ENCODE assay signal across 1 cellular context in the genomic region with DNA sequence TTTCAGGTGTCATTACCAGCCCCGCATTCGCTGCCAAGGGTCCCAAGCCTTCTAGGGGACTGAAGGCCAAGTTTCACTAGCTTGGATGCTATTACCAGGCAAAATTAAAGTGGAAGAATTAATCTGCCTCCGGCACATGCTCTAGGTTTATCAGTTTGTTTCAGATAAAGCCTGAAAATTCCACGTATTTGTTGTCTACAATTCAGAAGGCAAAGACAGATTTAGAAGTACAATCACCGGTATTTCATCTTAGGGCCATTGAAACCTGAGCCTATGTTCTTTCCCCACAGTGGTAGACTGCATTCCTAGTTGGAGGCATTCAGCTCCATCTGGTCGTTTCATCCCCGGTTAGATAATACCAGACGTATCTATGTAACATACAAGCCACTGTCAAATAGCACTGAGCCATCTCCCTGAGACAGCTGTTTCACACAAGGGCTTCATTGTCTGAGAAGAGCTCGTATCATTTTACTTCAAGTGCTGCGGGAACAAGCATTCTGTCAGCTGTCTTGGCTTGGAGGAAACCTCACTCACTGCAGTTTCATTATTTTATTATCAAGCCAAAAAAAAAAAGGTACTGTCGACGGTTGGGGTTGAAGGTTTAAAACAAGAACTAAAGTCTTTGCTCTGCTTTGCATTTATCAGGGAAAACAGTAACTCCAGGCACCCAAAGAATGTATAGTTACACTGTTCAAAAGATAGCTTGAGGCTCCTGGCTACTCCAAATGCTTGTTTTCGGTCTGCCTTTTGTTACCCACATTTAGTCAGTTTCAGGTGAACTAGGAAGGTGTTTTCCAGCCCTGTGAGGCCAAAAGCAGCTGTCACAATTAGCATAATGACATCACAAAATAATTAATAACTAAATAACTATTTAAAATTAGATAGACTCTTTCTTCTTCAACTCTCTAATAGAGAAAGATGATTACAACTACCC.
TF ChIP-seq lines count a peak whose summit lies in the region.

No MANE protein-coding gene starts in this region.

TF ChIP-seq in K562, 482 proteins besides CTCF, POLR2A, EP300 and RAD21 (continued from another document and continues in another):
- TF ChIP-seq SP1 (CRISPR knock-in tag; IDR thresholded peaks at IDR 0.05) (peak; percentile 61; the same call in 1 of the 2 replicates), SOX6 (IDR thresholded peaks at IDR 0.05) (peak; percentile 97), ZNF699 (CRISPR knock-in tag; IDR thresholded peaks at IDR 0.05; ENCODE audit: insufficient replicate concordance) (no peak), ZSCAN29 (IDR thresholded peaks at IDR 0.05) (no peak), RFX1 (IDR thresholded peaks at IDR 0.05) (no peak), KAT2B (IDR thresholded peaks at IDR 0.05; ENCODE audit: low read depth, low read length) (no peak), SMARCB1 (IDR thresholded peaks at IDR 0.05; ENCODE audit: insufficient read length, low read depth) (no peak), GTF2E2 (tag; IDR thresholded peaks at IDR 0.05) (no peak), MEIS2 (IDR thresholded peaks at IDR 0.05; ENCODE audit: partially characterized antibody) (peak; percentile 81), PTRF (tag; IDR thresholded peaks at IDR 0.05) (no peak), ZNF408 (CRISPR knock-in tag; IDR thresholded peaks at IDR 0.05; ENCODE audit: low read depth) (no peak), MEF2A (IDR thresholded peaks at IDR 0.05; ENCODE audit: control insufficient read depth, low read depth, low read length) (no peak), NUFIP1 (IDR thresholded peaks at IDR 0.05; ENCODE audit: partially characterized antibody) (no peak), HDAC8 (tag; IDR thresholded peaks at IDR 0.05) (no peak), FOXP1 (CRISPR knock-in tag; IDR thresholded peaks at IDR 0.05) (no peak), POLR3A (IDR thresholded peaks at IDR 0.05; ENCODE audit: borderline replicate concordance, extremely low read depth, insufficient read depth, insufficient read length) (no peak), LARP7 (IDR thresholded peaks at IDR 0.05) (no peak), ILF3 (IDR thresholded peaks at IDR 0.05; ENCODE audit: borderline replicate concordance) (no peak), PCBP1 (IDR thresholded peaks at IDR 0.05; ENCODE audit: low read depth, low read length, poor library complexity, severe bottlenecking) (no peak), SMAD3 (CRISPR knock-in tag; conservative IDR thresholded peaks at IDR 0.05) (no peak), MXI1 (IDR thresholded peaks at IDR 0.05; ENCODE audit: low read depth, low read length) (no peak), ZNF445 (CRISPR knock-in tag; IDR thresholded peaks at IDR 0.05; ENCODE audit: low read depth) (no peak), NFYB (IDR thresholded peaks at IDR 0.05; ENCODE audit: extremely low read depth, insufficient read length) (no peak), ZNF507 (tag; conservative IDR thresholded peaks at IDR 0.05) (no peak), ZNF444 (CRISPR knock-in tag; IDR thresholded peaks at IDR 0.05) (no peak), COPS2 (conservative IDR thresholded peaks at IDR 0.05) (no peak), ZNF77 (CRISPR knock-in tag; IDR thresholded peaks at IDR 0.05) (no peak), SMAD4 (CRISPR knock-in tag; conservative IDR thresholded peaks at IDR 0.05) (peak; percentile 95), YBX1 (IDR thresholded peaks at IDR 0.05) (no peak), EP400 (IDR thresholded peaks at IDR 0.05) (no peak), ZNF184 (CRISPR knock-in tag; IDR thresholded peaks at IDR 0.05) (no peak), SMARCA5 (IDR thresholded peaks at IDR 0.05) (no peak), HNRNPH1 (optimal IDR thresholded peaks at IDR 0.05; ENCODE audit: low read depth, low read length) (no peak), ESRRA (IDR thresholded peaks at IDR 0.05; ENCODE audit: borderline replicate concordance, low read depth) (no peak), KDM1A (IDR thresholded peaks at IDR 0.05) (peak; percentile 85 to 88), TCFL5 (CRISPR knock-in tag; conservative IDR thresholded peaks at IDR 0.05) (no peak), FOXJ2 (tag; IDR thresholded peaks at IDR 0.05) (no peak), NR2F6 (CRISPR knock-in tag; IDR thresholded peaks at IDR 0.05) (no peak), ZNF347 (CRISPR knock-in tag; IDR thresholded peaks at IDR 0.05; ENCODE audit: low read depth) (no peak), NCOA2 (IDR thresholded peaks at IDR 0.05; ENCODE audit: partially characterized antibody in 2 of 2) (no peak), ZBTB17 (CRISPR knock-in tag; IDR thresholded peaks at IDR 0.05) (no peak), CBX1 (IDR thresholded peaks at IDR 0.05; ENCODE audit: low read depth) (no peak), MAFF (IDR thresholded peaks at IDR 0.05; ENCODE audit: low read length) (no peak), ZNF263 (CRISPR knock-in tag; IDR thresholded peaks at IDR 0.05; ENCODE audit: borderline replicate concordance) (peak; percentile 36; the same call in 1 of the 2 replicates), POLR2AphosphoS5 (IDR thresholded peaks at IDR 0.05; ENCODE audit: control insufficient read depth, insufficient read depth, low read depth, low read length) (peak; percentile 86), ZNF24 (IDR thresholded peaks at IDR 0.05) (peak; percentile 48; the same call in 1 of the 2 replicates), CREB1 (IDR thresholded peaks at IDR 0.05) (no peak), CREB1 (CRISPR knock-in tag; IDR thresholded peaks at IDR 0.05) (0 out of 2 replicates have a peak, but pooled peaks have one; percentile 39), CAMTA2 (CRISPR knock-in tag; conservative IDR thresholded peaks at IDR 0.05) (no peak), NR4A1 (CRISPR knock-in tag; IDR thresholded peaks at IDR 0.05) (no peak), NR4A1 (tag; IDR thresholded peaks at IDR 0.05) (no peak), ZNF717 (CRISPR knock-in tag; IDR thresholded peaks at IDR 0.05) (no peak), TARDBP (IDR thresholded peaks at IDR 0.05) (no peak), ZNF239 (CRISPR knock-in tag; IDR thresholded peaks at IDR 0.05) (no peak)
- TF ChIP-seq, protein P1, sequence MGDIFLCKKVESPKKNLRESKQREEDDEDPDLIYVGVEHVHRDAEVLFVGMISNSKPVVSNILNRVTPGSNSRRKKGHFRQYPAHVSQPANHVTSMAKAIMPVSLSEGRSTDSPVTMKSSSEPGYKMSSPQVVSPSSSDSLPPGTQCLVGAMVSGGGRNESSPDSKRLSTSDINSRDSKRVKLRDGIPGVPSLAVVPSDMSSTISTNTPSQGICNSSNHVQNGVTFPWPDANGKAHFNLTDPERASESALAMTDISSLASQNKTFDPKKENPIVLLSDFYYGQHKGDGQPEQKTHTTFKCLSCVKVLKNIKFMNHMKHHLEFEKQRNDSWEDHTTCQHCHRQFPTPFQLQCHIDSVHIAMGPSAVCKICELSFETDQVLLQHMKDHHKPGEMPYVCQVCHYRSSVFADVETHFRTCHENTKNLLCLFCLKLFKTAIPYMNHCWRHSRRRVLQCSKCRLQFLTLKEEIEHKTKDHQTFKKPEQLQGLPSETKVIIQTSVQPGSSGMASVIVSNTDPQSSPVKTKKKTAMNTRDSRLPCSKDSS (IDR thresholded peaks at IDR 0.05; ENCODE audit: low read depth, partially characterized antibody): no peak
- TF ChIP-seq, protein P2, sequence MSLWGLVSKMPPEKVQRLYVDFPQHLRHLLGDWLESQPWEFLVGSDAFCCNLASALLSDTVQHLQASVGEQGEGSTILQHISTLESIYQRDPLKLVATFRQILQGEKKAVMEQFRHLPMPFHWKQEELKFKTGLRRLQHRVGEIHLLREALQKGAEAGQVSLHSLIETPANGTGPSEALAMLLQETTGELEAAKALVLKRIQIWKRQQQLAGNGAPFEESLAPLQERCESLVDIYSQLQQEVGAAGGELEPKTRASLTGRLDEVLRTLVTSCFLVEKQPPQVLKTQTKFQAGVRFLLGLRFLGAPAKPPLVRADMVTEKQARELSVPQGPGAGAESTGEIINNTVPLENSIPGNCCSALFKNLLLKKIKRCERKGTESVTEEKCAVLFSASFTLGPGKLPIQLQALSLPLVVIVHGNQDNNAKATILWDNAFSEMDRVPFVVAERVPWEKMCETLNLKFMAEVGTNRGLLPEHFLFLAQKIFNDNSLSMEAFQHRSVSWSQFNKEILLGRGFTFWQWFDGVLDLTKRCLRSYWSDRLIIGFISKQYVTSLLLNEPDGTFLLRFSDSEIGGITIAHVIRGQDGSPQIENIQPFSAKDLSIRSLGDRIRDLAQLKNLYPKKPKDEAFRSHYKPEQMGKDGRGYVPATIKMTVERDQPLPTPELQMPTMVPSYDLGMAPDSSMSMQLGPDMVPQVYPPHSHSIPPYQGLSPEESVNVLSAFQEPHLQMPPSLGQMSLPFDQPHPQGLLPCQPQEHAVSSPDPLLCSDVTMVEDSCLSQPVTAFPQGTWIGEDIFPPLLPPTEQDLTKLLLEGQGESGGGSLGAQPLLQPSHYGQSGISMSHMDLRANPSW (CRISPR knock-in tag; IDR thresholded peaks at IDR 0.05): no peak
- TF ChIP-seq, protein P3, sequence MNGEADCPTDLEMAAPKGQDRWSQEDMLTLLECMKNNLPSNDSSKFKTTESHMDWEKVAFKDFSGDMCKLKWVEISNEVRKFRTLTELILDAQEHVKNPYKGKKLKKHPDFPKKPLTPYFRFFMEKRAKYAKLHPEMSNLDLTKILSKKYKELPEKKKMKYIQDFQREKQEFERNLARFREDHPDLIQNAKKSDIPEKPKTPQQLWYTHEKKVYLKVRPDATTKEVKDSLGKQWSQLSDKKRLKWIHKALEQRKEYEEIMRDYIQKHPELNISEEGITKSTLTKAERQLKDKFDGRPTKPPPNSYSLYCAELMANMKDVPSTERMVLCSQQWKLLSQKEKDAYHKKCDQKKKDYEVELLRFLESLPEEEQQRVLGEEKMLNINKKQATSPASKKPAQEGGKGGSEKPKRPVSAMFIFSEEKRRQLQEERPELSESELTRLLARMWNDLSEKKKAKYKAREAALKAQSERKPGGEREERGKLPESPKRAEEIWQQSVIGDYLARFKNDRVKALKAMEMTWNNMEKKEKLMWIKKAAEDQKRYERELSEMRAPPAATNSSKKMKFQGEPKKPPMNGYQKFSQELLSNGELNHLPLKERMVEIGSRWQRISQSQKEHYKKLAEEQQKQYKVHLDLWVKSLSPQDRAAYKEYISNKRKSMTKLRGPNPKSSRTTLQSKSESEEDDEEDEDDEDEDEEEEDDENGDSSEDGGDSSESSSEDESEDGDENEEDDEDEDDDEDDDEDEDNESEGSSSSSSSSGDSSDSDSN (IDR thresholded peaks at IDR 0.05; ENCODE audit: borderline replicate concordance in 1 of 2, low read depth in 2 of 2, low read length in 2 of 2): peak in 1 of 2 experiments; percentile 63; a peak in 1 of 4 replicates
- TF ChIP-seq, protein P4, sequence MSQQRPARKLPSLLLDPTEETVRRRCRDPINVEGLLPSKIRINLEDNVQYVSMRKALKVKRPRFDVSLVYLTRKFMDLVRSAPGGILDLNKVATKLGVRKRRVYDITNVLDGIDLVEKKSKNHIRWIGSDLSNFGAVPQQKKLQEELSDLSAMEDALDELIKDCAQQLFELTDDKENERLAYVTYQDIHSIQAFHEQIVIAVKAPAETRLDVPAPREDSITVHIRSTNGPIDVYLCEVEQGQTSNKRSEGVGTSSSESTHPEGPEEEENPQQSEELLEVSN (IDR thresholded peaks at IDR 0.05; ENCODE audit: borderline replicate concordance in 1 of 2, extremely low read depth in 1 of 2, insufficient read depth in 1 of 2, insufficient read length in 1 of 2, low read depth in 1 of 2, low read length in 1 of 2, poor library complexity in 1 of 2, severe bottlenecking in 1 of 2): no peak
- TF ChIP-seq, protein P5, sequence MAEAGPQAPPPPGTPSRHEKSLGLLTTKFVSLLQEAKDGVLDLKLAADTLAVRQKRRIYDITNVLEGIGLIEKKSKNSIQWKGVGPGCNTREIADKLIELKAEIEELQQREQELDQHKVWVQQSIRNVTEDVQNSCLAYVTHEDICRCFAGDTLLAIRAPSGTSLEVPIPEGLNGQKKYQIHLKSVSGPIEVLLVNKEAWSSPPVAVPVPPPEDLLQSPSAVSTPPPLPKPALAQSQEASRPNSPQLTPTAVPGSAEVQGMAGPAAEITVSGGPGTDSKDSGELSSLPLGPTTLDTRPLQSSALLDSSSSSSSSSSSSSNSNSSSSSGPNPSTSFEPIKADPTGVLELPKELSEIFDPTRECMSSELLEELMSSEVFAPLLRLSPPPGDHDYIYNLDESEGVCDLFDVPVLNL (CRISPR knock-in tag; IDR thresholded peaks at IDR 0.05; ENCODE audit: low read depth): no peak
- TF ChIP-seq, protein P6, sequence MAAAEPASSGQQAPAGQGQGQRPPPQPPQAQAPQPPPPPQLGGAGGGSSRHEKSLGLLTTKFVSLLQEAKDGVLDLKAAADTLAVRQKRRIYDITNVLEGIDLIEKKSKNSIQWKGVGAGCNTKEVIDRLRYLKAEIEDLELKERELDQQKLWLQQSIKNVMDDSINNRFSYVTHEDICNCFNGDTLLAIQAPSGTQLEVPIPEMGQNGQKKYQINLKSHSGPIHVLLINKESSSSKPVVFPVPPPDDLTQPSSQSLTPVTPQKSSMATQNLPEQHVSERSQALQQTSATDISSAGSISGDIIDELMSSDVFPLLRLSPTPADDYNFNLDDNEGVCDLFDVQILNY (CRISPR knock-in tag; IDR thresholded peaks at IDR 0.05): no peak
- TF ChIP-seq, protein P7, sequence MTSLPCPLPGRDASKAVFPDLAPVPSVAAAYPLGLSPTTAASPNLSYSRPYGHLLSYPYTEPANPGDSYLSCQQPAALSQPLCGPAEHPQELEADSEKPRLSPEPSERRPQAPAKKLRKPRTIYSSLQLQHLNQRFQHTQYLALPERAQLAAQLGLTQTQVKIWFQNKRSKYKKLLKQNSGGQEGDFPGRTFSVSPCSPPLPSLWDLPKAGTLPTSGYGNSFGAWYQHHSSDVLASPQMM (CRISPR knock-in tag; IDR thresholded peaks at IDR 0.05): no peak
- TF ChIP-seq, protein P8, sequence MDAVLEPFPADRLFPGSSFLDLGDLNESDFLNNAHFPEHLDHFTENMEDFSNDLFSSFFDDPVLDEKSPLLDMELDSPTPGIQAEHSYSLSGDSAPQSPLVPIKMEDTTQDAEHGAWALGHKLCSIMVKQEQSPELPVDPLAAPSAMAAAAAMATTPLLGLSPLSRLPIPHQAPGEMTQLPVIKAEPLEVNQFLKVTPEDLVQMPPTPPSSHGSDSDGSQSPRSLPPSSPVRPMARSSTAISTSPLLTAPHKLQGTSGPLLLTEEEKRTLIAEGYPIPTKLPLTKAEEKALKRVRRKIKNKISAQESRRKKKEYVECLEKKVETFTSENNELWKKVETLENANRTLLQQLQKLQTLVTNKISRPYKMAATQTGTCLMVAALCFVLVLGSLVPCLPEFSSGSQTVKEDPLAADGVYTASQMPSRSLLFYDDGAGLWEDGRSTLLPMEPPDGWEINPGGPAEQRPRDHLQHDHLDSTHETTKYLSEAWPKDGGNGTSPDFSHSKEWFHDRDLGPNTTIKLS (IDR thresholded peaks at IDR 0.05; ENCODE audit: borderline replicate concordance, low read depth): no peak
- TF ChIP-seq, protein P9, sequence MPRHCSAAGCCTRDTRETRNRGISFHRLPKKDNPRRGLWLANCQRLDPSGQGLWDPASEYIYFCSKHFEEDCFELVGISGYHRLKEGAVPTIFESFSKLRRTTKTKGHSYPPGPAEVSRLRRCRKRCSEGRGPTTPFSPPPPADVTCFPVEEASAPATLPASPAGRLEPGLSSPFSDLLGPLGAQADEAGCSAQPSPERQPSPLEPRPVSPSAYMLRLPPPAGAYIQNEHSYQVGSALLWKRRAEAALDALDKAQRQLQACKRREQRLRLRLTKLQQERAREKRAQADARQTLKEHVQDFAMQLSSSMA (CRISPR knock-in tag; IDR thresholded peaks at IDR 0.05): no peak
